ENCODE assay signal across 1 cellular context in the genomic region with DNA sequence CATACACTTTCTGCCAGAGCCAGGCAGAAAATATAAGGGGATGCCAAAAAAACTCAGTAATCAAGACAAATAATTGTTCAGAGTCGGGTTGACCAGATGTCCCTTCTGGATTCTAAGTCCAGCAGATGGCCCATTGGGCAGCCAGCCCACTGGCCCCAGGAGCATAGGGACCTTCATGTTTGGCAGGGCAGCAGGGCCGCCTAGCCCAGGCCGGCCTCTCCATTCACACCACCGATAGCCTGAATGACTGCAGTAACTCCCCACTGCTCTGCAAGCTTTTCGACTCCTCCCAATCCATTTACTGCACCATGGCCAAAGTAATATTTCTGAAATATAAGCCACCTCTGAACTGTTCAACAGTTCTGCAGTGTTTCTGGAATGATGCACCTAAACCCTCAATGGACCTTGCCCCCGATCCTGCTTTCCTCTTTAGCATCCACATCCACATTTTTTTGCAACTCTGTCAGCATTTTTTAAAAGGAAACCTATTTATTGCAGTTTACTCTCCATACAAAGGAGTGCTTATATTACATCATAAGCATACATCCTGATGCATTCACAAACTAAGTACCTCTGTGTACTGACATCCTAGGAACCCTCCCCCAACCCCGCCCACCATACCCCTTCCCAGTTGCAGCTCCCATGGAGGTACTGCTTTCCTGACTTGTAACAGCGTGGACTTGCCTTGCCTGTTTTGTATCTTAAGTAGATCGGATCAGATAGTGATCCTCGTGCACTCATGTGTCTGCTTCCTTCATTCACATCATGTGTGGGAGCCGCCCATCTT.
TF ChIP-seq lines count a peak whose summit lies in the region.

No MANE protein-coding gene starts in this region.

TF ChIP-seq in HepG2, 621 proteins besides CTCF, POLR2A, EP300 and RAD21 (continued from another document and continues in another):
- TF ChIP-seq SPEN (CRISPR knock-in tag; IDR thresholded peaks at IDR 0.05; ENCODE audit: low read depth) (no peak), TOE1 (CRISPR knock-in tag; IDR thresholded peaks at IDR 0.05) (peak; percentile 30; the same call in 1 of the 2 replicates), NR2F1 (CRISPR knock-in tag; IDR thresholded peaks at IDR 0.05) (no peak), ZNF17 (CRISPR knock-in tag; IDR thresholded peaks at IDR 0.05) (no peak), TAF1 (CRISPR knock-in tag; IDR thresholded peaks at IDR 0.05) (no peak), ZZZ3 (CRISPR knock-in tag; IDR thresholded peaks at IDR 0.05; ENCODE audit: borderline replicate concordance) (no peak), NCOA2 (CRISPR knock-in tag; IDR thresholded peaks at IDR 0.05) (peak; percentile 79), ZMYM2 (CRISPR knock-in tag; IDR thresholded peaks at IDR 0.05) (peak; percentile 55; the same call in 1 of the 2 replicates), ATM (IDR thresholded peaks at IDR 0.05; ENCODE audit: borderline replicate concordance) (no peak), ESRRA (CRISPR knock-in tag; IDR thresholded peaks at IDR 0.05; ENCODE audit: low read depth) (no peak), ZNF792 (CRISPR knock-in tag; IDR thresholded peaks at IDR 0.05) (0 out of 2 replicates have a peak, but pooled peaks have one; percentile 55), TBX2 (CRISPR knock-in tag; IDR thresholded peaks at IDR 0.05; ENCODE audit: borderline replicate concordance) (peak; percentile 84), RFXAP (CRISPR knock-in tag; IDR thresholded peaks at IDR 0.05; ENCODE audit: borderline replicate concordance) (no peak), SNAPC2 (CRISPR knock-in tag; IDR thresholded peaks at IDR 0.05) (peak; percentile 76; the same call in 1 of the 2 replicates), MED13 (CRISPR knock-in tag; IDR thresholded peaks at IDR 0.05) (no peak), ZNF678 (CRISPR knock-in tag; IDR thresholded peaks at IDR 0.05) (no peak), ZNF441 (CRISPR knock-in tag; IDR thresholded peaks at IDR 0.05; ENCODE audit: borderline replicate concordance) (no peak), SIX4 (CRISPR knock-in tag; IDR thresholded peaks at IDR 0.05) (no peak), ZNF282 (IDR thresholded peaks at IDR 0.05; ENCODE audit: partially characterized antibody) (no peak), HNRNPL (IDR thresholded peaks at IDR 0.05; ENCODE audit: low read depth, low read length) (no peak), ZNF546 (CRISPR knock-in tag; conservative IDR thresholded peaks at IDR 0.05) (no peak), MBD4 (IDR thresholded peaks at IDR 0.05; ENCODE audit: borderline replicate concordance, low read length) (no peak), HHEX (CRISPR knock-in tag; IDR thresholded peaks at IDR 0.05) (no peak), CHD2 (IDR thresholded peaks at IDR 0.05; ENCODE audit: low read depth, low read length) (no peak), SP1 (IDR thresholded peaks at IDR 0.05) (no peak), SP1 (CRISPR knock-in tag; IDR thresholded peaks at IDR 0.05) (peak; percentile 30), ZNF781 (CRISPR knock-in tag; IDR thresholded peaks at IDR 0.05; ENCODE audit: borderline replicate concordance, not compliant biosample characterization) (no peak)
- TF ChIP-seq, protein P1, sequence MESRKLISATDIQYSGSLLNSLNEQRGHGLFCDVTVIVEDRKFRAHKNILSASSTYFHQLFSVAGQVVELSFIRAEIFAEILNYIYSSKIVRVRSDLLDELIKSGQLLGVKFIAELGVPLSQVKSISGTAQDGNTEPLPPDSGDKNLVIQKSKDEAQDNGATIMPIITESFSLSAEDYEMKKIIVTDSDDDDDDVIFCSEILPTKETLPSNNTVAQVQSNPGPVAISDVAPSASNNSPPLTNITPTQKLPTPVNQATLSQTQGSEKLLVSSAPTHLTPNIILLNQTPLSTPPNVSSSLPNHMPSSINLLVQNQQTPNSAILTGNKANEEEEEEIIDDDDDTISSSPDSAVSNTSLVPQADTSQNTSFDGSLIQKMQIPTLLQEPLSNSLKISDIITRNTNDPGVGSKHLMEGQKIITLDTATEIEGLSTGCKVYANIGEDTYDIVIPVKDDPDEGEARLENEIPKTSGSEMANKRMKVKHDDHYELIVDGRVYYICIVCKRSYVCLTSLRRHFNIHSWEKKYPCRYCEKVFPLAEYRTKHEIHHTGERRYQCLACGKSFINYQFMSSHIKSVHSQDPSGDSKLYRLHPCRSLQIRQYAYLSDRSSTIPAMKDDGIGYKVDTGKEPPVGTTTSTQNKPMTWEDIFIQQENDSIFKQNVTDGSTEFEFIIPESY (CRISPR knock-in tag; IDR thresholded peaks at IDR 0.05): 0 out of 2 replicates have a peak, but pooled peaks have one; percentile 8
- TF ChIP-seq, protein P2, sequence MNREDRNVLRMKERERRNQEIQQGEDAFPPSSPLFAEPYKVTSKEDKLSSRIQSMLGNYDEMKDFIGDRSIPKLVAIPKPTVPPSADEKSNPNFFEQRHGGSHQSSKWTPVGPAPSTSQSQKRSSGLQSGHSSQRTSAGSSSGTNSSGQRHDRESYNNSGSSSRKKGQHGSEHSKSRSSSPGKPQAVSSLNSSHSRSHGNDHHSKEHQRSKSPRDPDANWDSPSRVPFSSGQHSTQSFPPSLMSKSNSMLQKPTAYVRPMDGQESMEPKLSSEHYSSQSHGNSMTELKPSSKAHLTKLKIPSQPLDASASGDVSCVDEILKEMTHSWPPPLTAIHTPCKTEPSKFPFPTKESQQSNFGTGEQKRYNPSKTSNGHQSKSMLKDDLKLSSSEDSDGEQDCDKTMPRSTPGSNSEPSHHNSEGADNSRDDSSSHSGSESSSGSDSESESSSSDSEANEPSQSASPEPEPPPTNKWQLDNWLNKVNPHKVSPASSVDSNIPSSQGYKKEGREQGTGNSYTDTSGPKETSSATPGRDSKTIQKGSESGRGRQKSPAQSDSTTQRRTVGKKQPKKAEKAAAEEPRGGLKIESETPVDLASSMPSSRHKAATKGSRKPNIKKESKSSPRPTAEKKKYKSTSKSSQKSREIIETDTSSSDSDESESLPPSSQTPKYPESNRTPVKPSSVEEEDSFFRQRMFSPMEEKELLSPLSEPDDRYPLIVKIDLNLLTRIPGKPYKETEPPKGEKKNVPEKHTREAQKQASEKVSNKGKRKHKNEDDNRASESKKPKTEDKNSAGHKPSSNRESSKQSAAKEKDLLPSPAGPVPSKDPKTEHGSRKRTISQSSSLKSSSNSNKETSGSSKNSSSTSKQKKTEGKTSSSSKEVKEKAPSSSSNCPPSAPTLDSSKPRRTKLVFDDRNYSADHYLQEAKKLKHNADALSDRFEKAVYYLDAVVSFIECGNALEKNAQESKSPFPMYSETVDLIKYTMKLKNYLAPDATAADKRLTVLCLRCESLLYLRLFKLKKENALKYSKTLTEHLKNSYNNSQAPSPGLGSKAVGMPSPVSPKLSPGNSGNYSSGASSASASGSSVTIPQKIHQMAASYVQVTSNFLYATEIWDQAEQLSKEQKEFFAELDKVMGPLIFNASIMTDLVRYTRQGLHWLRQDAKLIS (CRISPR knock-in tag; IDR thresholded peaks at IDR 0.05): no peak
- TF ChIP-seq, protein P3, sequence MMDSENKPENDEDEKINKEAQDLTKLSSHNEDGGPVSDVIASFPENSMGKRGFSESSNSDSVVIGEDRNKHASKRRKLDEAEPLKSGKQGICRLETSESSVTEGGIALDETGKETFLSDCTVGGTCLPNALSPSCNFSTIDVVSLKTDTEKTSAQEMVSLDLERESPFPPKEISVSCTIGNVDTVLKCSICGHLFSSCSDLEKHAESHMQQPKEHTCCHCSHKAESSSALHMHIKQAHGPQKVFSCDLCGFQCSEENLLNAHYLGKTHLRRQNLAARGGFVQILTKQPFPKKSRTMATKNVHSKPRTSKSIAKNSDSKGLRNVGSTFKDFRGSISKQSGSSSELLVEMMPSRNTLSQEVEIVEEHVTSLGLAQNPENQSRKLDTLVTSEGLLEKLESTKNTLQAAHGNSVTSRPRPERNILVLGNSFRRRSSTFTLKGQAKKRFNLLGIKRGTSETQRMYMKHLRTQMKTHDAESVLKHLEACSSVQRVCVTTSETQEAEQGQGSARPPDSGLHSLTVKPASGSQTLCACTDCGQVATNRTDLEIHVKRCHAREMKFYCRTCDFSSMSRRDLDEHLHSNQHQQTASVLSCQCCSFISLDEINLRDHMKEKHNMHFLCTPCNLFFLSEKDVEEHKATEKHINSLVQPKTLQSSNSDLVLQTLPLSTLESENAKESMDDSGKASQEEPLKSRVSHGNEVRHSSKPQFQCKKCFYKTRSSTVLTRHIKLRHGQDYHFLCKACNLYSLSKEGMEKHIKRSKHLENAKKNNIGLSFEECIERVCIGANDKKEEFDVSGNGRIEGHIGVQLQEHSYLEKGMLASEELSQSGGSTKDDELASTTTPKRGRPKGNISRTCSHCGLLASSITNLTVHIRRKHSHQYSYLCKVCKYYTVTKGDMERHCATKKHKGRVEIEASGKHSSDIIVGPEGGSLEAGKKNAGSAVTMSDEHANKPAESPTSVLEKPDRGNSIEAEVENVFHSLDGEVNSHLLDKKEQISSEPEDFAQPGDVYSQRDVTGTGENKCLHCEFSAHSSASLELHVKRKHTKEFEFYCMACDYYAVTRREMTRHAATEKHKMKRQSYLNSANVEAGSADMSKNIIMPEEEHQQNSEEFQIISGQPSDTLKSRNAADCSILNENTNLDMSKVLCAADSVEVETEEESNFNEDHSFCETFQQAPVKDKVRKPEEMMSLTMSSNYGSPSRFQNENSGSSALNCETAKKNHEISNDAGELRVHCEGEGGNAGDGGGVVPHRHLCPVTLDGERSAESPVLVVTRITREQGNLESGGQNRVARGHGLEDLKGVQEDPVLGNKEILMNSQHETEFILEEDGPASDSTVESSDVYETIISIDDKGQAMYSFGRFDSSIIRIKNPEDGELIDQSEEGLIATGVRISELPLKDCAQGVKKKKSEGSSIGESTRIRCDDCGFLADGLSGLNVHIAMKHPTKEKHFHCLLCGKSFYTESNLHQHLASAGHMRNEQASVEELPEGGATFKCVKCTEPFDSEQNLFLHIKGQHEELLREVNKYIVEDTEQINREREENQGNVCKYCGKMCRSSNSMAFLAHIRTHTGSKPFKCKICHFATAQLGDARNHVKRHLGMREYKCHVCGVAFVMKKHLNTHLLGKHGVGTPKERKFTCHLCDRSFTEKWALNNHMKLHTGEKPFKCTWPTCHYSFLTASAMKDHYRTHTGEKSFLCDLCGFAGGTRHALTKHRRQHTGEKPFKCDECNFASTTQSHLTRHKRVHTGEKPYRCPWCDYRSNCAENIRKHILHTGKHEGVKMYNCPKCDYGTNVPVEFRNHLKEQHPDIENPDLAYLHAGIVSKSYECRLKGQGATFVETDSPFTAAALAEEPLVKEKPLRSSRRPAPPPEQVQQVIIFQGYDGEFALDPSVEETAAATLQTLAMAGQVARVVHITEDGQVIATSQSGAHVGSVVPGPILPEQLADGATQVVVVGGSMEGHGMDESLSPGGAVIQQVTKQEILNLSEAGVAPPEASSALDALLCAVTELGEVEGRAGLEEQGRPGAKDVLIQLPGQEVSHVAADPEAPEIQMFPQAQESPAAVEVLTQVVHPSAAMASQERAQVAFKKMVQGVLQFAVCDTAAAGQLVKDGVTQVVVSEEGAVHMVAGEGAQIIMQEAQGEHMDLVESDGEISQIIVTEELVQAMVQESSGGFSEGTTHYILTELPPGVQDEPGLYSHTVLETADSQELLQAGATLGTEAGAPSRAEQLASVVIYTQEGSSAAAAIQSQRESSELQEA (CRISPR knock-in tag; IDR thresholded peaks at IDR 0.05; ENCODE audit: not compliant biosample characterization): no peak
- TF ChIP-seq, protein P4, sequence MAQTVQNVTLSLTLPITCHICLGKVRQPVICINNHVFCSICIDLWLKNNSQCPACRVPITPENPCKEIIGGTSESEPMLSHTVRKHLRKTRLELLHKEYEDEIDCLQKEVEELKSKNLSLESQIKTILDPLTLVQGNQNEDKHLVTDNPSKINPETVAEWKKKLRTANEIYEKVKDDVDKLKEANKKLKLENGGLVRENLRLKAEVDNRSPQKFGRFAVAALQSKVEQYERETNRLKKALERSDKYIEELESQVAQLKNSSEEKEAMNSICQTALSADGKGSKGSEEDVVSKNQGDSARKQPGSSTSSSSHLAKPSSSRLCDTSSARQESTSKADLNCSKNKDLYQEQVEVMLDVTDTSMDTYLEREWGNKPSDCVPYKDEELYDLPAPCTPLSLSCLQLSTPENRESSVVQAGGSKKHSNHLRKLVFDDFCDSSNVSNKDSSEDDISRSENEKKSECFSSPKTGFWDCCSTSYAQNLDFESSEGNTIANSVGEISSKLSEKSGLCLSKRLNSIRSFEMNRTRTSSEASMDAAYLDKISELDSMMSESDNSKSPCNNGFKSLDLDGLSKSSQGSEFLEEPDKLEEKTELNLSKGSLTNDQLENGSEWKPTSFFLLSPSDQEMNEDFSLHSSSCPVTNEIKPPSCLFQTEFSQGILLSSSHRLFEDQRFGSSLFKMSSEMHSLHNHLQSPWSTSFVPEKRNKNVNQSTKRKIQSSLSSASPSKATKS (CRISPR knock-in tag; IDR thresholded peaks at IDR 0.05): no peak
- TF ChIP-seq, protein P5, sequence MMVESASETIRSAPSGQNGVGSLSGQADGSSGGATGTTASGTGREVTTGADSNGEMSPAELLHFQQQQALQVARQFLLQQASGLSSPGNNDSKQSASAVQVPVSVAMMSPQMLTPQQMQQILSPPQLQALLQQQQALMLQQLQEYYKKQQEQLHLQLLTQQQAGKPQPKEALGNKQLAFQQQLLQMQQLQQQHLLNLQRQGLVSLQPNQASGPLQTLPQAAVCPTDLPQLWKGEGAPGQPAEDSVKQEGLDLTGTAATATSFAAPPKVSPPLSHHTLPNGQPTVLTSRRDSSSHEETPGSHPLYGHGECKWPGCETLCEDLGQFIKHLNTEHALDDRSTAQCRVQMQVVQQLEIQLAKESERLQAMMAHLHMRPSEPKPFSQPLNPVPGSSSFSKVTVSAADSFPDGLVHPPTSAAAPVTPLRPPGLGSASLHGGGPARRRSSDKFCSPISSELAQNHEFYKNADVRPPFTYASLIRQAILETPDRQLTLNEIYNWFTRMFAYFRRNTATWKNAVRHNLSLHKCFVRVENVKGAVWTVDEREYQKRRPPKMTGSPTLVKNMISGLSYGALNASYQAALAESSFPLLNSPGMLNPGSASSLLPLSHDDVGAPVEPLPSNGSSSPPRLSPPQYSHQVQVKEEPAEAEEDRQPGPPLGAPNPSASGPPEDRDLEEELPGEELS (CRISPR knock-in tag; IDR thresholded peaks at IDR 0.05): peak; percentile 99
- TF ChIP-seq, protein P6, sequence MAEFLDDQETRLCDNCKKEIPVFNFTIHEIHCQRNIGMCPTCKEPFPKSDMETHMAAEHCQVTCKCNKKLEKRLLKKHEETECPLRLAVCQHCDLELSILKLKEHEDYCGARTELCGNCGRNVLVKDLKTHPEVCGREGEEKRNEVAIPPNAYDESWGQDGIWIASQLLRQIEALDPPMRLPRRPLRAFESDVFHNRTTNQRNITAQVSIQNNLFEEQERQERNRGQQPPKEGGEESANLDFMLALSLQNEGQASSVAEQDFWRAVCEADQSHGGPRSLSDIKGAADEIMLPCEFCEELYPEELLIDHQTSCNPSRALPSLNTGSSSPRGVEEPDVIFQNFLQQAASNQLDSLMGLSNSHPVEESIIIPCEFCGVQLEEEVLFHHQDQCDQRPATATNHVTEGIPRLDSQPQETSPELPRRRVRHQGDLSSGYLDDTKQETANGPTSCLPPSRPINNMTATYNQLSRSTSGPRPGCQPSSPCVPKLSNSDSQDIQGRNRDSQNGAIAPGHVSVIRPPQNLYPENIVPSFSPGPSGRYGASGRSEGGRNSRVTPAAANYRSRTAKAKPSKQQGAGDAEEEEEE (CRISPR knock-in tag; IDR thresholded peaks at IDR 0.05; ENCODE audit: borderline replicate concordance): no peak
- TF ChIP-seq, protein P7, sequence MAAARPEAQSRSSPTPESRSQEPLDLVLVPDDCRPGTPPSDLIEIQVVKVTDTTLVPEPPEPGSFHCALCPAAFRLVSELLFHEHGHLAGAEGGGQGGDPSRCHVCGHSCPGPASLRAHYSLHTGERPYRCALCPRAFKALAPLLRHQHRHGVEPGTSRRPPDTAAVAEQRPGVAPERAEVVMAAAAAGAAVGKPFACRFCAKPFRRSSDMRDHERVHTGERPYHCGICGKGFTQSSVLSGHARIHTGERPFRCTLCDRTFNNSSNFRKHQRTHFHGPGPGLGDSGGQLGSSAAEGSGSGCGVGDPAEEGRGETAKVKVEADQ (CRISPR knock-in tag; IDR thresholded peaks at IDR 0.05; ENCODE audit: borderline replicate concordance): no peak
- TF ChIP-seq, protein P8, sequence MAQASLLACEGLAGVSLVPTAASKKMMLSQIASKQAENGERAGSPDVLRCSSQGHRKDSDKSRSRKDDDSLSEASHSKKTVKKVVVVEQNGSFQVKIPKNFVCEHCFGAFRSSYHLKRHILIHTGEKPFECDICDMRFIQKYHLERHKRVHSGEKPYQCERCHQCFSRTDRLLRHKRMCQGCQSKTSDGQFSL (CRISPR knock-in tag; IDR thresholded peaks at IDR 0.05): no peak
